ENCODE assay signal across 1 cellular context in the genomic region with DNA sequence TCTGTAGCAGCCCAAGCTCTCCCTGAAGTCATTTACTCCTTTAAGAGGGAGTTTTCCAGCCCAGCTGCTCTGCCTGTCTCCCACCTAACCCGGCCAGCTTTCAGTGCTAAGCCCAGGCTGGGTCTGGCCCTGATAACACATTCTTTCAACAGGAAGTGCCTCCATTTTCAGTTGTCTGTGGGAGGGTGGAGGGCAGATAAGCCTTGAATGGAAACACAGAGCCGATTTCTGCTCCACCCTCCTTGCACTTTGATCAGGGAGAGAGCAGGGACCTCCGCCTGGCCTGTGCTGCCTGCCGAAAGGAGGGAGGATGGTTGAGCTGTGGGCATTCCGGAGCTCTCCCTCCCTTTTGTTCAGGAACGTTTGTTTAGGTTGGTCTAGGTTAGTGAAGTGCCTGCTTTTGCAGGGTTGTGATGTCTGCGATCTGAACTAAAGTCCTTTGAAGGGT.
TF ChIP-seq lines count a peak whose summit lies in the region.

No MANE protein-coding gene starts in this region.

TF ChIP-seq in HepG2, 621 proteins besides CTCF, POLR2A, EP300 and RAD21 (continued from another document and continues in another):
- TF ChIP-seq, protein P1, sequence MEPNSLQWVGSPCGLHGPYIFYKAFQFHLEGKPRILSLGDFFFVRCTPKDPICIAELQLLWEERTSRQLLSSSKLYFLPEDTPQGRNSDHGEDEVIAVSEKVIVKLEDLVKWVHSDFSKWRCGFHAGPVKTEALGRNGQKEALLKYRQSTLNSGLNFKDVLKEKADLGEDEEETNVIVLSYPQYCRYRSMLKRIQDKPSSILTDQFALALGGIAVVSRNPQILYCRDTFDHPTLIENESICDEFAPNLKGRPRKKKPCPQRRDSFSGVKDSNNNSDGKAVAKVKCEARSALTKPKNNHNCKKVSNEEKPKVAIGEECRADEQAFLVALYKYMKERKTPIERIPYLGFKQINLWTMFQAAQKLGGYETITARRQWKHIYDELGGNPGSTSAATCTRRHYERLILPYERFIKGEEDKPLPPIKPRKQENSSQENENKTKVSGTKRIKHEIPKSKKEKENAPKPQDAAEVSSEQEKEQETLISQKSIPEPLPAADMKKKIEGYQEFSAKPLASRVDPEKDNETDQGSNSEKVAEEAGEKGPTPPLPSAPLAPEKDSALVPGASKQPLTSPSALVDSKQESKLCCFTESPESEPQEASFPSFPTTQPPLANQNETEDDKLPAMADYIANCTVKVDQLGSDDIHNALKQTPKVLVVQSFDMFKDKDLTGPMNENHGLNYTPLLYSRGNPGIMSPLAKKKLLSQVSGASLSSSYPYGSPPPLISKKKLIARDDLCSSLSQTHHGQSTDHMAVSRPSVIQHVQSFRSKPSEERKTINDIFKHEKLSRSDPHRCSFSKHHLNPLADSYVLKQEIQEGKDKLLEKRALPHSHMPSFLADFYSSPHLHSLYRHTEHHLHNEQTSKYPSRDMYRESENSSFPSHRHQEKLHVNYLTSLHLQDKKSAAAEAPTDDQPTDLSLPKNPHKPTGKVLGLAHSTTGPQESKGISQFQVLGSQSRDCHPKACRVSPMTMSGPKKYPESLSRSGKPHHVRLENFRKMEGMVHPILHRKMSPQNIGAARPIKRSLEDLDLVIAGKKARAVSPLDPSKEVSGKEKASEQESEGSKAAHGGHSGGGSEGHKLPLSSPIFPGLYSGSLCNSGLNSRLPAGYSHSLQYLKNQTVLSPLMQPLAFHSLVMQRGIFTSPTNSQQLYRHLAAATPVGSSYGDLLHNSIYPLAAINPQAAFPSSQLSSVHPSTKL (CRISPR knock-in tag; IDR thresholded peaks at IDR 0.05) = peak; percentile 86
- TF ChIP-seq, protein P2, sequence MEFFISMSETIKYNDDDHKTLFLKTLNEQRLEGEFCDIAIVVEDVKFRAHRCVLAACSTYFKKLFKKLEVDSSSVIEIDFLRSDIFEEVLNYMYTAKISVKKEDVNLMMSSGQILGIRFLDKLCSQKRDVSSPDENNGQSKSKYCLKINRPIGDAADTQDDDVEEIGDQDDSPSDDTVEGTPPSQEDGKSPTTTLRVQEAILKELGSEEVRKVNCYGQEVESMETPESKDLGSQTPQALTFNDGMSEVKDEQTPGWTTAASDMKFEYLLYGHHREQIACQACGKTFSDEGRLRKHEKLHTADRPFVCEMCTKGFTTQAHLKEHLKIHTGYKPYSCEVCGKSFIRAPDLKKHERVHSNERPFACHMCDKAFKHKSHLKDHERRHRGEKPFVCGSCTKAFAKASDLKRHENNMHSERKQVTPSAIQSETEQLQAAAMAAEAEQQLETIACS (CRISPR knock-in tag; IDR thresholded peaks at IDR 0.05) = no peak
- TF ChIP-seq, protein P3, sequence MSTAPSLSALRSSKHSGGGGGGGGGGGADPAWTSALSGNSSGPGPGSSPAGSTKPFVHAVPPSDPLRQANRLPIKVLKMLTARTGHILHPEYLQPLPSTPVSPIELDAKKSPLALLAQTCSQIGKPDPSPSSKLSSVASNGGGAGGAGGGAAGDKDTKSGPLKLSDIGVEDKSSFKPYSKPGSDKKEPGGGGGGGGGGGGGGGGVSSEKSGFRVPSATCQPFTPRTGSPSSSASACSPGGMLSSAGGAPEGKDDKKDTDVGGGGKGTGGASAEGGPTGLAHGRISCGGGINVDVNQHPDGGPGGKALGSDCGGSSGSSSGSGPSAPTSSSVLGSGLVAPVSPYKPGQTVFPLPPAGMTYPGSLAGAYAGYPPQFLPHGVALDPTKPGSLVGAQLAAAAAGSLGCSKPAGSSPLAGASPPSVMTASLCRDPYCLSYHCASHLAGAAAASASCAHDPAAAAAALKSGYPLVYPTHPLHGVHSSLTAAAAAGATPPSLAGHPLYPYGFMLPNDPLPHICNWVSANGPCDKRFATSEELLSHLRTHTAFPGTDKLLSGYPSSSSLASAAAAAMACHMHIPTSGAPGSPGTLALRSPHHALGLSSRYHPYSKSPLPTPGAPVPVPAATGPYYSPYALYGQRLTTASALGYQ (CRISPR knock-in tag; IDR thresholded peaks at IDR 0.05) = no peak
- TF ChIP-seq HMG20A (CRISPR knock-in tag; IDR thresholded peaks at IDR 0.05; ENCODE audit: borderline replicate concordance) (peak; percentile 38; the same call in 1 of the 2 replicates), ZNF350 (CRISPR knock-in tag; IDR thresholded peaks at IDR 0.05; ENCODE audit: borderline replicate concordance, low read depth) (no peak), NBN (conservative IDR thresholded peaks at IDR 0.05) (no peak), NCOR1 (IDR thresholded peaks at IDR 0.05; ENCODE audit: borderline replicate concordance, low read length) (peak; percentile 67; the same call in 1 of the 2 replicates), POLR2AphosphoS5 (IDR thresholded peaks at IDR 0.05; ENCODE audit: low read depth, low read length) (no peak; the same call in 1 of the 2 replicates), RFX1 (IDR thresholded peaks at IDR 0.05) (no peak), ZNF12 (CRISPR knock-in tag; IDR thresholded peaks at IDR 0.05) (no peak), BRCA1 (CRISPR knock-in tag; IDR thresholded peaks at IDR 0.05) (no peak), NR2F1 (CRISPR knock-in tag; IDR thresholded peaks at IDR 0.05) (no peak), GATAD1 (CRISPR knock-in tag; IDR thresholded peaks at IDR 0.05) (0 out of 2 replicates have a peak, but pooled peaks have one; percentile 30), KLF11 (CRISPR knock-in tag; IDR thresholded peaks at IDR 0.05) (no peak), JUNB (CRISPR knock-in tag; IDR thresholded peaks at IDR 0.05; ENCODE audit: borderline replicate concordance) (no peak), ZNF235 (CRISPR knock-in tag; IDR thresholded peaks at IDR 0.05; ENCODE audit: borderline replicate concordance) (no peak), PHB2 (IDR thresholded peaks at IDR 0.05; ENCODE audit: partially characterized antibody) (no peak), ZNF746 (CRISPR knock-in tag; IDR thresholded peaks at IDR 0.05) (peak; percentile 89; the same call in 1 of the 2 replicates), MTF1 (CRISPR knock-in tag; IDR thresholded peaks at IDR 0.05) (no peak), TMF1 (CRISPR knock-in tag; IDR thresholded peaks at IDR 0.05; ENCODE audit: low read depth) (no peak), KDM5B (CRISPR knock-in tag; IDR thresholded peaks at IDR 0.05; ENCODE audit: borderline replicate concordance) (0 out of 2 replicates have a peak, but pooled peaks have one; percentile 20), HNRNPK (IDR thresholded peaks at IDR 0.05; ENCODE audit: low read depth, low read length, poor library complexity, severe bottlenecking) (no peak), ZFX (CRISPR knock-in tag; IDR thresholded peaks at IDR 0.05; ENCODE audit: low read depth) (0 out of 2 replicates have a peak, but pooled peaks have one; percentile 46), CBFB (CRISPR knock-in tag; IDR thresholded peaks at IDR 0.05) (no peak), SAP130 (CRISPR knock-in tag; IDR thresholded peaks at IDR 0.05; ENCODE audit: low read depth) (peak; percentile 34; the same call in 1 of the 2 replicates), ZFYVE20 (CRISPR knock-in tag; IDR thresholded peaks at IDR 0.05; ENCODE audit: borderline replicate concordance, low read depth) (no peak)
- TF ChIP-seq, protein P4, sequence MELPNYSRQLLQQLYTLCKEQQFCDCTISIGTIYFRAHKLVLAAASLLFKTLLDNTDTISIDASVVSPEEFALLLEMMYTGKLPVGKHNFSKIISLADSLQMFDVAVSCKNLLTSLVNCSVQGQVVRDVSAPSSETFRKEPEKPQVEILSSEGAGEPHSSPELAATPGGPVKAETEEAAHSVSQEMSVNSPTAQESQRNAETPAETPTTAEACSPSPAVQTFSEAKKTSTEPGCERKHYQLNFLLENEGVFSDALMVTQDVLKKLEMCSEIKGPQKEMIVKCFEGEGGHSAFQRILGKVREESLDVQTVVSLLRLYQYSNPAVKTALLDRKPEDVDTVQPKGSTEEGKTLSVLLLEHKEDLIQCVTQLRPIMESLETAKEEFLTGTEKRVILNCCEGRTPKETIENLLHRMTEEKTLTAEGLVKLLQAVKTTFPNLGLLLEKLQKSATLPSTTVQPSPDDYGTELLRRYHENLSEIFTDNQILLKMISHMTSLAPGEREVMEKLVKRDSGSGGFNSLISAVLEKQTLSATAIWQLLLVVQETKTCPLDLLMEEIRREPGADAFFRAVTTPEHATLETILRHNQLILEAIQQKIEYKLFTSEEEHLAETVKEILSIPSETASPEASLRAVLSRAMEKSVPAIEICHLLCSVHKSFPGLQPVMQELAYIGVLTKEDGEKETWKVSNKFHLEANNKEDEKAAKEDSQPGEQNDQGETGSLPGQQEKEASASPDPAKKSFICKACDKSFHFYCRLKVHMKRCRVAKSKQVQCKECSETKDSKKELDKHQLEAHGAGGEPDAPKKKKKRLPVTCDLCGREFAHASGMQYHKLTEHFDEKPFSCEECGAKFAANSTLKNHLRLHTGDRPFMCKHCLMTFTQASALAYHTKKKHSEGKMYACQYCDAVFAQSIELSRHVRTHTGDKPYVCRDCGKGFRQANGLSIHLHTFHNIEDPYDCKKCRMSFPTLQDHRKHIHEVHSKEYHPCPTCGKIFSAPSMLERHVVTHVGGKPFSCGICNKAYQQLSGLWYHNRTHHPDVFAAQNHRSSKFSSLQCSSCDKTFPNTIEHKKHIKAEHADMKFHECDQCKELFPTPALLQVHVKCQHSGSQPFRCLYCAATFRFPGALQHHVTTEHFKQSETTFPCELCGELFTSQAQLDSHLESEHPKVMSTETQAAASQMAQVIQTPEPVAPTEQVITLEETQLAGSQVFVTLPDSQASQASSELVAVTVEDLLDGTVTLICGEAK (IDR thresholded peaks at IDR 0.05) = no peak
- TF ChIP-seq, protein P4 (CRISPR knock-in tag; IDR thresholded peaks at IDR 0.05) = 0 out of 2 replicates have a peak, but pooled peaks have one; percentile 50
- TF ChIP-seq, protein P5, sequence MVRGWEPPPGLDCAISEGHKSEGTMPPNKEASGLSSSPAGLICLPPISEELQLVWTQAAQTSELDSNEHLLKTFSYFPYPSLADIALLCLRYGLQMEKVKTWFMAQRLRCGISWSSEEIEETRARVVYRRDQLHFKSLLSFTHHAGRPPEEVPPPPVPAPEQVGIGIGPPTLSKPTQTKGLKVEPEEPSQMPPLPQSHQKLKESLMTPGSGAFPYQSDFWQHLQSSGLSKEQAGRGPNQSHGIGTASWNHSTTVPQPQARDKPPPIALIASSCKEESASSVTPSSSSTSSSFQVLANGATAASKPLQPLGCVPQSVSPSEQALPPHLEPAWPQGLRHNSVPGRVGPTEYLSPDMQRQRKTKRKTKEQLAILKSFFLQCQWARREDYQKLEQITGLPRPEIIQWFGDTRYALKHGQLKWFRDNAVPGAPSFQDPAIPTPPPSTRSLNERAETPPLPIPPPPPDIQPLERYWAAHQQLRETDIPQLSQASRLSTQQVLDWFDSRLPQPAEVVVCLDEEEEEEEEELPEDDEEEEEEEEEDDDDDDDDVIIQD (CRISPR knock-in tag; IDR thresholded peaks at IDR 0.05; ENCODE audit: low read depth) = peak; percentile 90; the same call in 1 of the 2 replicates
- TF ChIP-seq, protein P6, sequence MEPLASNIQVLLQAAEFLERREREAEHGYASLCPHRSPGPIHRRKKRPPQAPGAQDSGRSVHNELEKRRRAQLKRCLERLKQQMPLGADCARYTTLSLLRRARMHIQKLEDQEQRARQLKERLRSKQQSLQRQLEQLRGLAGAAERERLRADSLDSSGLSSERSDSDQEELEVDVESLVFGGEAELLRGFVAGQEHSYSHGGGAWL (CRISPR knock-in tag; IDR thresholded peaks at IDR 0.05) = no peak
- TF ChIP-seq, protein P7, sequence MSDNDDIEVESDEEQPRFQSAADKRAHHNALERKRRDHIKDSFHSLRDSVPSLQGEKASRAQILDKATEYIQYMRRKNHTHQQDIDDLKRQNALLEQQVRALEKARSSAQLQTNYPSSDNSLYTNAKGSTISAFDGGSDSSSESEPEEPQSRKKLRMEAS (IDR thresholded peaks at IDR 0.05) = 0 out of 2 replicates have a peak, but pooled peaks have one; percentile 50
